24 cellular contexts compared by ENCODE assay signal in genomic region chr20:56993020-56993419, GRCh38.
"Had no signal": no experiment of that assay in that cellular context is flagged by ENCODE, and none has a peak within 500 bp of the region (broad histone marks: within the 10 kb centered on the region; RNA-seq: fewer than 3 reads in every experiment).

No MANE protein-coding gene starts in this region.

- H3K4me1 ChIP-seq: left ventricle myocardium inferior, pancreas, prostate gland, sigmoid colon, spleen, tibial nerve, upper lobe of left lung had no signal

- H3K27ac ChIP-seq: left ventricle myocardium inferior, pancreas, prostate gland, sigmoid colon, spleen, tibial nerve, upper lobe of left lung, vagina had no signal

- DNase-seq: hypothalamus; immature natural killer cell; kidney; left ventricle myocardium inferior; midbrain; mucosa of descending colon; naive thymus-derived CD8-positive, alpha-beta T cell; nucleus accumbens; pancreas; retina; right cardiac atrium; sigmoid colon; small intestine; spleen; stimulated activated CD4-positive, alpha-beta T cell treated with anti-CD3 and anti-CD28 coated beads, Interleukin-4, amount 100 ng/mL, for 4 hours; stimulated activated CD8-positive, alpha-beta memory T cell treated with anti-CD3 and anti-CD28 coated beads, Interleukin-4, amount 100 ng/mL, for 48 hours; stimulated activated naive CD4-positive, alpha-beta T cell treated with Interleukin-2 at 50 U/mL for 16 hours; stimulated activated naive CD8-positive, alpha-beta T cell treated with anti-CD3 and anti-CD28 coated beads, Interleukin-15, amount 100 ng/mL, for 72 hours; substantia nigra; upper lobe of left lung had no signal

- H3K36me3 ChIP-seq: left ventricle myocardium inferior, pancreas, prostate gland, sigmoid colon, spleen, tibial nerve, upper lobe of left lung, vagina had no signal

- H3K27me3 ChIP-seq: tibial nerve, upper lobe of left lung, vagina had no signal

- H3K9me3 ChIP-seq: mucosa of descending colon, pancreas, prostate gland, vagina had no signal

- ATAC-seq: mucosa of descending colon; naive thymus-derived CD8-positive, alpha-beta T cell; pancreas; right cardiac atrium; stimulated activated memory B cell treated with anti-CD40 and anti-IgM and Interleukin-4, amounts not matched to agents 10 μg/mL and 1 μg/mL and 100 μg/mL, for 72 hours; stimulated activated naive CD8-positive, alpha-beta T cell treated with anti-CD3 and anti-CD28 coated beads, Interleukin-15, amount 100 ng/mL, for 72 hours had no signal

- H3K4me3 ChIP-seq: left ventricle myocardium inferior, mucosa of descending colon, pancreas, prostate gland, sigmoid colon, spleen, tibial nerve, upper lobe of left lung, vagina had no signal
